9 cellular contexts compared by ENCODE assay signal in genomic region chr21:36917487-36918158, GRCh38. TPM values are rescaled to one million over a fixed set of nuclear protein-coding genes. Genes with fewer than 3 reads are reported as not detected.
A peak's percentile ranks its signal among the peaks of the same experiment; 100 is the strongest.
DNase-seq lines count a peak whose midpoint lies in the region; ATAC-seq, FAIRE-seq and TF ChIP-seq lines count a peak whose summit lies in the region.
"Had no signal": no experiment of that assay in that cellular context is flagged by ENCODE, and none has a peak within 500 bp of the region (broad histone marks: within the 10 kb centered on the region; RNA-seq: fewer than 3 reads in every experiment).

No MANE protein-coding gene starts in this region.

- H3K27ac ChIP-seq in brain microvascular endothelial cell = no peak overlapping the region
- H3K27ac ChIP-seq: spleen had no signal

- H3K27me3 ChIP-seq in brain microvascular endothelial cell (replicated peaks) = no peaks in the 10 kb centered on the region
- no peaks in the 10 kb centered on the region for H3K27me3 ChIP-seq in kidney epithelial cell (ENCODE audit: control insufficient read depth, insufficient read depth, low read length)
- H3K27me3 ChIP-seq: spleen had no signal

- DNase-seq in AG08395 (ENCODE audit: low spot score) (peak; percentile 21), HTR-8/SVneo (ENCODE audit: insufficient read length, low spot score) (peak; percentile 59), brain microvascular endothelial cell (peak; percentile 53), kidney epithelial cell (ENCODE audit: low read depth) (no peak), SHP77 treated with DMSO at 0.1 percent for 48 hours (lab: John Stamatoyannopoulos, UW) (no peak)
- no peak for DNase-seq in activated effector memory CD4-positive, alpha-beta T cell treated with Interleukin-2 at 50 U/mL for 16 hours
- DNase-seq: spleen had no signal

- no peak for ATAC-seq in GM21515 (IDR thresholded peaks at IDR 0.05; ENCODE audit: unreplicated experiment)
- no peak for ATAC-seq in GM18861 (IDR thresholded peaks at IDR 0.05; ENCODE audit: unreplicated experiment)

- TF ChIP-seq CTCF in brain microvascular endothelial cell (IDR thresholded peaks at IDR 0.05; ENCODE audit: low read depth, low read length, missing control alignments) (peak; percentile 90), kidney epithelial cell (IDR thresholded peaks at IDR 0.05; ENCODE audit: insufficient read depth, low read length, poor library complexity, severe bottlenecking) (peak; percentile 80)

- in situ Hi-C loops in brain microvascular endothelial cell (cut with HindIII; ENCODE audit: low pct_ligation_motif_present, low sequenced_read_pairs) = no loop called here

- peak; percentile 57 for FAIRE-seq in HTR-8/SVneo (lab: Jason Lieb, UNC)

- H3K36me3 ChIP-seq in brain microvascular endothelial cell (replicated peaks) = no peaks in the 10 kb centered on the region
- no peaks in the 10 kb centered on the region for H3K36me3 ChIP-seq in kidney epithelial cell (ENCODE audit: control insufficient read depth, insufficient read depth, low read length)

- H3K4me3 ChIP-seq in brain microvascular endothelial cell (ENCODE audit: low read depth, low read length) = no peak overlapping the region
- no peak overlapping the region for H3K4me3 ChIP-seq in kidney epithelial cell (ENCODE audit: low read depth, low read length)
- H3K4me3 ChIP-seq: spleen had no signal

RNA-seq across cellular contexts. Expression of gene HLCS, which starts 48.8 kb away (rescaled TPM):
- 26.7 and 38.2 TPM in 2 replicates for total RNA-seq in kidney epithelial cell

Comparison
In these comparisons a context has a peak if more than half of its experiments do, and no peak if none do; other contexts are left out.
1. DNase-seq: peak in AG08395 (single experiment), HTR-8/SVneo (single experiment) and brain microvascular endothelial cell (single experiment); none in kidney epithelial cell (single experiment), activated effector memory CD4-positive, alpha-beta T cell treated with Interleukin-2 at 50 U/mL for 16 hours (single experiment) and SHP77 treated with DMSO at 0.1 percent for 48 hours (single experiment).